ENCODE assay signal across 8 cellular contexts in the genomic region with DNA sequence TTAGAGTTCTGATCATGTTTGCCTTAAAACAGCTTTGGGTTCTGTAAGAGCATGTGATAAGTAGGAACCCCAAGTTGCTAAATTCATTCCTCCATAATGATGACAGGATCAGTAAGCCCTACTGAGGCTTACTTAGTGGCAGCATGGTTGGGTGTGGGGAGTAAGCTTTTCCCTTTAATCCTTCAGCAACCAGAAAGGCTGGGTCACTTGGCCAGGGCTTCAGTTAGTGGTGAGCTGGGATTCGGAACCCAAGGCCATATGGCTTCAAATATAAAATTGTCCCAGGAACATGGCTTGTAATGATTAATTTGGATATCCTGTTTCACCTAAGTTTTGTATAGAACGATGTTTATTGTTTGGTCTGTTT. TPM values are rescaled to one million over a fixed set of nuclear protein-coding genes. Genes with fewer than 3 reads are reported as not detected.
A peak's percentile ranks its signal among the peaks of the same experiment; 100 is the strongest.
DNase-seq lines count a peak whose midpoint lies in the region; ATAC-seq and TF ChIP-seq lines count a peak whose summit lies in the region.

No MANE protein-coding gene starts in this region.

- H3K4me1 ChIP-seq in SJCRH30 (peaks cover 4% of the 10 kb centered on the region; the same call in 1 of the 2 replicates), esophagus muscularis mucosa (peaks cover 6 to 12% (median 10%) of the 10 kb centered on the region in 4 donors)

- H3K27ac ChIP-seq in SJCRH30 (peak overlapping the region; percentile 92), esophagus muscularis mucosa (replicated peaks in 1 of 4) (peak overlapping the region; percentile 78 to 87 (median 82))

- peaks cover 12% of the 10 kb centered on the region; the same call in 1 of the 2 replicates for H3K36me3 ChIP-seq in SJCRH30
- no peaks in the 10 kb centered on the region for H3K36me3 ChIP-seq in esophagus muscularis mucosa

- TF ChIP-seq CTCF in esophagus muscularis mucosa (IDR thresholded peaks at IDR 0.05) (no peak), neural crest cell (conservative IDR thresholded peaks at IDR 0.05) (no peak)

- H3K36me3 Mint-ChIP-seq in activated naive CD4-positive, alpha-beta T cell treated with anti-CD3 and anti-CD28 coated beads for 36 hours (ENCODE audit: low read depth) = peaks cover 27% of the 10 kb centered on the region
- peaks cover 25% of the 10 kb centered on the region for H3K36me3 Mint-ChIP-seq in neural crest cell (ENCODE audit: low read depth)

- H3K9me3 ChIP-seq in SJCRH30 (replicated peaks) (no peaks in the 10 kb centered on the region), esophagus muscularis mucosa (no peaks in the 10 kb centered on the region)

- H3K27ac Mint-ChIP-seq in activated naive CD4-positive, alpha-beta T cell treated with anti-CD3 and anti-CD28 coated beads for 36 hours = peak overlapping the region; percentile 99
- peak overlapping the region; percentile 99 for H3K27ac Mint-ChIP-seq in neural crest cell (ENCODE audit: unreplicated experiment)

- H3K4me3 ChIP-seq in SJCRH30 (peak overlapping the region; percentile 97), esophagus muscularis mucosa (peak overlapping the region; percentile 76 to 98 (median 86))

- peak; percentile 32 for ATAC-seq in HG02885 (IDR thresholded peaks at IDR 0.05; ENCODE audit: poor library complexity, unreplicated experiment)

- H3K9me3 Mint-ChIP-seq in activated naive CD4-positive, alpha-beta T cell treated with anti-CD3 and anti-CD28 coated beads for 36 hours = no peaks in the 10 kb centered on the region
- H3K9me3 Mint-ChIP-seq in neural crest cell = peaks cover 11% of the 10 kb centered on the region

- H3K27me3 ChIP-seq in SJCRH30 = no peaks in the 10 kb centered on the region; the same call in 1 of the 2 replicates
- H3K27me3 ChIP-seq in esophagus muscularis mucosa = no peaks in the 10 kb centered on the region

- H3K4me3 Mint-ChIP-seq in activated naive CD4-positive, alpha-beta T cell treated with anti-CD3 and anti-CD28 coated beads for 36 hours = peak overlapping the region; percentile 98
- peak overlapping the region; percentile 99 for H3K4me3 Mint-ChIP-seq in neural crest cell

- H3K4me1 Mint-ChIP-seq in activated naive CD4-positive, alpha-beta T cell treated with anti-CD3 and anti-CD28 coated beads for 36 hours (ENCODE audit: low read depth) = peaks cover 16% of the 10 kb centered on the region
- peaks cover 24% of the 10 kb centered on the region for H3K4me1 Mint-ChIP-seq in neural crest cell

- no peak for TF ChIP-seq EP300 in esophagus muscularis mucosa (IDR thresholded peaks at IDR 0.05)

- CTCF ChIA-PET in activated naive CD4-positive, alpha-beta T cell treated with anti-CD3 and anti-CD28 coated beads for 36 hours (lab: Charles Lee) = interaction anchor here (4.8 kb wide), 1 partner anchor 56 kb away, joined by 23 read pairs; no protein-coding TSS in a partner anchor

- TF ChIP-seq POLR2A in esophagus muscularis mucosa (IDR thresholded peaks at IDR 0.05; ENCODE audit: low read depth) = no peak

- no peaks in the 10 kb centered on the region for H3K27me3 Mint-ChIP-seq in activated naive CD4-positive, alpha-beta T cell treated with anti-CD3 and anti-CD28 coated beads for 36 hours (ENCODE audit: low read depth)
- peaks cover 36% of the 10 kb centered on the region for H3K27me3 Mint-ChIP-seq in neural crest cell (ENCODE audit: low read depth)

- intact Hi-C loops in activated naive CD4-positive, alpha-beta T cell treated with anti-CD3 and anti-CD28 coated beads for 36 hours (cut with micrococcal nuclease) = loop anchor here (2.0 to 5.0 kb wide), 4 partner anchors 56 to 366 kb away; a partner anchor contains a TSS
- intact Hi-C loops in esophagus muscularis mucosa (cut with DNase I) = no loop called here

- 71% methylated on average over 2 of the region's 2 CpGs for WGBS in esophagus muscularis mucosa

- no peak for DNase-seq in activated naive CD4-positive, alpha-beta T cell treated with anti-CD3 and anti-CD28 coated beads for 36 hours
- no peak for DNase-seq in activated naive CD4-positive, alpha-beta T cell (lab: John Stamatoyannopoulos, UW)
- peak; percentile 18 to 58 for DNase-seq in SJCRH30
- no peak for DNase-seq in esophagus muscularis mucosa (ENCODE audit: extremely low spot score)
- DNase-seq in neural crest cell (ENCODE audit: low read depth, low spot score) = no peak
- DNase-seq in NCI-H345 (lab: John Stamatoyannopoulos, UW) = no peak
- DNase-seq in anterior cingulate cortex (lab: John Stamatoyannopoulos, UW) = no peak

RNA-seq across cellular contexts. Expression of a gene that starts 0.8 kb away (rescaled TPM):
- total RNA-seq in activated naive CD4-positive, alpha-beta T cell treated with anti-CD3 and anti-CD28 coated beads for 36 hours = 10 to 100 TPM; 19.2 to 20.3 TPM
- total RNA-seq in SJCRH30 (2014; rRNA removed; shearing (Covaris generic)) = 41.8 and 46.4 TPM in 2 replicates
- total RNA-seq in esophagus muscularis mucosa (1 to 10 TPM; 1.2 to 2.0 (median 1.8) TPM), neural crest cell (22.2 and 23.7 TPM in 2 replicates)

Comparison
In these comparisons a context has a peak if more than half of its experiments do, and no peak if none do; other contexts are left out.
1. DNase-seq: peak in SJCRH30 (2 of 2); none in activated naive CD4-positive, alpha-beta T cell treated with anti-CD3 and anti-CD28 coated beads for 36 hours (single experiment), activated naive CD4-positive, alpha-beta T cell (0 of 4), esophagus muscularis mucosa (single experiment), neural crest cell (single experiment), NCI-H345 (single experiment) and anterior cingulate cortex (0 of 58).